ENCODE assay signal across 2 cellular contexts in the genomic region with DNA sequence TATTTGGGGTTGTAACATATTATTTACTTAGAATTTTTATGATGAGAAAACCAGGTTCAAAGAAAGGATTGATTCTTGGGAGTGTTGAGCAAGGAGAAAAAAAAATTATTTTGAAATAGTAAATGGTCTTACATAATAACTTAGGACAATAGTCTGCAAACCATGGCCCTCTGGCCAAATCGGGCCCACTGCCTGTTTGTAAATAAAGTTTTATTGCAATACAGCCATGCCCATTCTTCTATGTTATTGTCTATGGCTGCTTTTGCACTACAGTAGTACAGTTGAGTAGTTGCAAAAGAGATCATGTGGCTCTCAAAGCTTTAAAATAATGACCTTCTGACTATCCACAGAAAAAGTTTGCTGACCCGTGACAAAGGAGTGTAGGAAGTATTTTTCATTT.
A peak's percentile ranks its signal among the peaks of the same experiment; 100 is the strongest.
TF ChIP-seq lines count a peak whose summit lies in the region.

No MANE protein-coding gene starts in this region.

TF ChIP-seq in GM12878, 131 proteins besides CTCF, POLR2A, EP300 and RAD21 (continued from another document):
- peak; percentile 42; the same call in 1 of the 2 replicates for TF ChIP-seq ZBTB40 (IDR thresholded peaks at IDR 0.05; ENCODE audit: borderline replicate concordance)
- no peak for TF ChIP-seq RB1 (IDR thresholded peaks at IDR 0.05; ENCODE audit: borderline replicate concordance)

TF ChIP-seq in HepG2, 621 proteins besides CTCF, POLR2A, EP300 and RAD21 (continued from another document):
- TF ChIP-seq ZBTB40 (IDR thresholded peaks at IDR 0.05) (no peak), ZBTB40 (CRISPR knock-in tag; IDR thresholded peaks at IDR 0.05) (peak; percentile 54; the same call in 1 of the 2 replicates), KDM6A (CRISPR knock-in tag; IDR thresholded peaks at IDR 0.05; ENCODE audit: low read depth) (no peak), ZSCAN21 (CRISPR knock-in tag; IDR thresholded peaks at IDR 0.05; ENCODE audit: borderline replicate concordance) (no peak), ZSCAN31 (CRISPR knock-in tag; IDR thresholded peaks at IDR 0.05; ENCODE audit: low read depth) (no peak)
- TF ChIP-seq, protein P1, sequence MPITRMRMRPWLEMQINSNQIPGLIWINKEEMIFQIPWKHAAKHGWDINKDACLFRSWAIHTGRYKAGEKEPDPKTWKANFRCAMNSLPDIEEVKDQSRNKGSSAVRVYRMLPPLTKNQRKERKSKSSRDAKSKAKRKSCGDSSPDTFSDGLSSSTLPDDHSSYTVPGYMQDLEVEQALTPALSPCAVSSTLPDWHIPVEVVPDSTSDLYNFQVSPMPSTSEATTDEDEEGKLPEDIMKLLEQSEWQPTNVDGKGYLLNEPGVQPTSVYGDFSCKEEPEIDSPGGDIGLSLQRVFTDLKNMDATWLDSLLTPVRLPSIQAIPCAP (CRISPR knock-in tag; IDR thresholded peaks at IDR 0.05; ENCODE audit: low read depth): no peak
